Comparison of ENCODE assay signal across 31 cellular contexts in genomic region chr1:48524892-48525467, GRCh38. TPM values are rescaled to one million over a fixed set of nuclear protein-coding genes. Genes with fewer than 3 reads are reported as not detected.
DNase-seq lines count a peak whose midpoint lies in the region; ATAC-seq and TF ChIP-seq lines count a peak whose summit lies in the region.
"Had no signal": no experiment of that assay in that cellular context is flagged by ENCODE, and none has a peak within 500 bp of the region (broad histone marks: within the 10 kb centered on the region; RNA-seq: fewer than 3 reads in every experiment).

No MANE protein-coding gene starts in this region.

- TF ChIP-seq CTCF in brain (conservative IDR thresholded peaks at IDR 0.05) = no peak

- H3K9me3 Mint-ChIP-seq in brain (no peaks in the 10 kb centered on the region), T-cell (no peaks in the 10 kb centered on the region)
- H3K9me3 Mint-ChIP-seq: activated CD4-positive, alpha-beta memory T cell treated with anti-CD3 and anti-CD28 coated beads for 36 hours; activated naive CD4-positive, alpha-beta T cell treated with anti-CD3 and anti-CD28 coated beads, Interleukin-2, amount 10 ng/mL, durations not matched to agents 7 days and 5 days; activated T-helper 1 cell treated with anti-CD3 and anti-CD28 coated beads, Interleukin-12 subunit alpha, Interleukin-12 subunit beta, Interleukin-2, Interleukin-4 antibody, amounts not matched to agents 30 ng/mL and 10 ng/mL and 1 ng/mL, durations not matched to agents 14 hours and 24 hours and 36 hours; CD8-positive, alpha-beta T cell; nephron; stimulated activated effector memory CD8-positive, alpha-beta T cell treated with anti-CD3 and anti-CD28 coated beads, Interleukin-12 subunit alpha, Interleukin-12 subunit beta, amount 100 ng/mL, for 72 hours had no signal

- peaks cover 34% of the 10 kb centered on the region for H3K27me3 Mint-ChIP-seq in brain
- peaks cover 10 to 20% of the 10 kb centered on the region in 2 donors for H3K27me3 Mint-ChIP-seq in T-cell
- H3K27me3 Mint-ChIP-seq: activated naive CD4-positive, alpha-beta T cell treated with anti-CD3 and anti-CD28 coated beads, Interleukin-2, amount 10 ng/mL, durations not matched to agents 7 days and 5 days had no signal

- H3K27me3 ChIP-seq in layer of hippocampus (ENCODE audit: control insufficient read depth, insufficient read depth, low read length) = no peaks in the 10 kb centered on the region
- H3K27me3 ChIP-seq: right atrium auricular region, SJSA1 had no signal

- H3K4me3 Mint-ChIP-seq in brain (peak overlapping the region in 2 of 5 experiments; percentile 19 to 29), T-cell (no peak overlapping the region)
- H3K4me3 Mint-ChIP-seq: activated CD4-positive, alpha-beta memory T cell treated with anti-CD3 and anti-CD28 coated beads for 36 hours; activated naive CD4-positive, alpha-beta T cell treated with anti-CD3 and anti-CD28 coated beads, Interleukin-2, amount 10 ng/mL, durations not matched to agents 7 days and 5 days; activated T-helper 1 cell treated with anti-CD3 and anti-CD28 coated beads, Interleukin-12 subunit alpha, Interleukin-12 subunit beta, Interleukin-2, Interleukin-4 antibody, amounts not matched to agents 30 ng/mL and 10 ng/mL and 1 ng/mL, durations not matched to agents 14 hours and 24 hours and 36 hours; CD8-positive, alpha-beta T cell; endodermal cell; nephron; stimulated activated effector memory CD8-positive, alpha-beta T cell treated with anti-CD3 and anti-CD28 coated beads, Interleukin-12 subunit alpha, Interleukin-12 subunit beta, amount 100 ng/mL, for 72 hours had no signal

- CTCF ChIA-PET in T-cell (lab: Charles Lee) = interaction anchor here in 1 of 2 donors (0.6 kb wide), 1 partner anchor 9 kb away, joined by 3 read pairs; no protein-coding TSS in a partner anchor

- no peak for ATAC-seq in T-cell (replicated peaks in 1 of 4)
- no peak for ATAC-seq in GM21390 (IDR thresholded peaks at IDR 0.05; ENCODE audit: unreplicated experiment)
- no peak for ATAC-seq in HG02642 (IDR thresholded peaks at IDR 0.05; ENCODE audit: poor library complexity, unreplicated experiment)
- ATAC-seq: activated CD4-positive, CD25-positive, alpha-beta regulatory T cell treated with anti-CD3 and anti-CD28 coated beads, Interleukin-2, amount 50 U/mL, for 24 hours; CD8-positive, alpha-beta T cell; esophagus mucosa; gastrocnemius medialis; HepG2; stimulated activated effector memory CD8-positive, alpha-beta T cell treated with anti-CD3 and anti-CD28 coated beads, Interleukin-12 subunit alpha, Interleukin-12 subunit beta, amount 100 ng/mL, for 72 hours had no signal

- DNase-seq in NCI-H1092 treated with DMSO at 0.1 percent for 48 hours (lab: John Stamatoyannopoulos, UW) (peak; percentile 6), NCI-H1092 (lab: John Stamatoyannopoulos, UW) (no peak), T-cell (no peak)
- DNase-seq: activated CD4-positive, alpha-beta memory T cell treated with anti-CD3 and anti-CD28 coated beads for 36 hours; activated CD8-positive, alpha-beta memory T cell treated with anti-CD3 and anti-CD28 coated beads, Interleukin-2, amount 50 U/mL, for 4 hours; activated naive CD4-positive, alpha-beta T cell treated with anti-CD3 and anti-CD28 coated beads, Interleukin-2, amount 10 ng/mL, durations not matched to agents 7 days and 5 days; AML-193; CD8-positive, alpha-beta T cell; cortex of kidney; DMS 273 treated with DMSO at 0.1 percent for 48 hours; endodermal cell; gastrocnemius medialis; islet precursor cell; NCI-H187 treated with DMSO at 0.1 percent for 48 hours; stimulated activated CD4-positive, alpha-beta T cell treated with anti-CD3 and anti-CD28 coated beads, Interleukin-12 subunit alpha, Interleukin-12 subunit beta, amount 100 ng/mL, for 4 hours; stimulated activated CD4-positive, alpha-beta T cell treated with anti-CD3 and anti-CD28 coated beads, Interleukin-4, amount 100 ng/mL, for 24 hours had no signal

- H3K4me1 Mint-ChIP-seq in brain = peaks cover 38% of the 10 kb centered on the region
- H3K4me1 Mint-ChIP-seq in T-cell = no peaks in the 10 kb centered on the region
- H3K4me1 Mint-ChIP-seq: activated naive CD4-positive, alpha-beta T cell treated with anti-CD3 and anti-CD28 coated beads, Interleukin-2, amount 10 ng/mL, durations not matched to agents 7 days and 5 days; stimulated activated effector memory CD8-positive, alpha-beta T cell treated with anti-CD3 and anti-CD28 coated beads, Interleukin-12 subunit alpha, Interleukin-12 subunit beta, amount 100 ng/mL, for 72 hours had no signal

- H3K36me3 Mint-ChIP-seq in brain = no peaks in the 10 kb centered on the region
- no peaks in the 10 kb centered on the region for H3K36me3 Mint-ChIP-seq in T-cell
- H3K36me3 Mint-ChIP-seq: activated CD4-positive, alpha-beta memory T cell treated with anti-CD3 and anti-CD28 coated beads for 36 hours; activated naive CD4-positive, alpha-beta T cell treated with anti-CD3 and anti-CD28 coated beads, Interleukin-2, amount 10 ng/mL, durations not matched to agents 7 days and 5 days; CD8-positive, alpha-beta T cell; stimulated activated effector memory CD8-positive, alpha-beta T cell treated with anti-CD3 and anti-CD28 coated beads, Interleukin-12 subunit alpha, Interleukin-12 subunit beta, amount 100 ng/mL, for 72 hours had no signal

- H3K27ac Mint-ChIP-seq in brain = peak overlapping the region in 3 of 5 experiments; percentile 46 to 82 (median 66)
- no peak overlapping the region for H3K27ac Mint-ChIP-seq in T-cell
- H3K27ac Mint-ChIP-seq: activated CD4-positive, alpha-beta memory T cell treated with anti-CD3 and anti-CD28 coated beads for 36 hours; activated naive CD4-positive, alpha-beta T cell treated with anti-CD3 and anti-CD28 coated beads, Interleukin-2, amount 10 ng/mL, durations not matched to agents 7 days and 5 days; activated T-helper 1 cell treated with anti-CD3 and anti-CD28 coated beads, Interleukin-12 subunit alpha, Interleukin-12 subunit beta, Interleukin-2, Interleukin-4 antibody, amounts not matched to agents 30 ng/mL and 10 ng/mL and 1 ng/mL, durations not matched to agents 14 hours and 24 hours and 36 hours; CD8-positive, alpha-beta T cell; nephron; stimulated activated effector memory CD8-positive, alpha-beta T cell treated with anti-CD3 and anti-CD28 coated beads, Interleukin-12 subunit alpha, Interleukin-12 subunit beta, amount 100 ng/mL, for 72 hours had no signal

- H3K27ac ChIP-seq in layer of hippocampus (ENCODE audit: low read depth, low read length) (peak overlapping the region; percentile 40), temporal lobe (ENCODE audit: low read depth, low read length) (peak overlapping the region; percentile 90)
- H3K27ac ChIP-seq: cardiac muscle cell, gastrocnemius medialis, right atrium auricular region, SJSA1, suprapubic skin had no signal

- POLR2A ChIA-PET in T-cell (lab: Charles Lee) = no interaction called here

RNA-seq across cellular contexts. Expression of gene SPATA6, which starts 53.0 kb away (rescaled TPM):
- 7.4 TPM for polyA plus RNA-seq in brain (ENCODE audit: insufficient read depth, low read depth, low replicate concordance)
- total RNA-seq in temporal lobe (7.9 TPM), T-cell (1 to 10 TPM; 3.7 to 7.2 (median 4.9) TPM)
- total RNA-seq: SJSA1 had no signal

Comparison
In these comparisons a context has a peak if more than half of its experiments do, and no peak if none do; other contexts are left out.
1. H3K27ac Mint-ChIP-seq: peak in brain (3 of 5); none in T-cell (0 of 2).